In the genomic region with DNA sequence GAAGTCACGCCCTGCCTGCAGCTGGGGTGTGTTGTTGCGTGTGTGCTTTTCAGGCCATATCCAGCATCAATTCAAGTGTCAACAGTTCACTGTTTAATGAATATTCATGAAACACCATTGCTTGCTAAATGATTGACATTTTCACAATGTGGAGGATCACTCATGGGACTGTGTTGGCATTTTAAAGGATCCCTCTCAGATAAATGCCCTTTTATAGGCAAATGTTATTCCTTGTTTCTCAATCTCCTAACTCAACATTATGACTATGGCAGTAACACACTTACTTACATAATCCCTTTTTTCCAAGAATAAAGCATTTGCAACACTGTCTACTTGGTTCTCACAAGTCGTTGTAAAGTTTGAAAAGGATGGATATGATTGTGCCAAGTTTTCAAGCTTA, we compare ENCODE assay signal across 29 cellular contexts.
"Had no signal": no experiment of that assay in that cellular context is flagged by ENCODE, and none has a peak within 500 bp of the region (broad histone marks: within the 10 kb centered on the region; RNA-seq: fewer than 3 reads in every experiment).

No MANE protein-coding gene starts in this region.

- DNase-seq: activated CD4-positive, alpha-beta T cell treated with anti-CD3 and anti-CD28 coated beads for 48 hours; activated CD4-positive, alpha-beta T cell treated with anti-CD3 and anti-CD28 coated beads, Interleukin-2, amount 50 U/mL, for 48 hours; activated CD8-positive, alpha-beta memory T cell treated with anti-CD3 and anti-CD28 coated beads, Interleukin-2, amount 50 U/mL, for 4 hours; activated gamma-delta T cell; activated naive CD4-positive, alpha-beta T cell treated with anti-CD3 and anti-CD28 coated beads, Interleukin-2, amount 10 ng/mL, durations not matched to agents 7 days and 5 days; activated naive CD8-positive, alpha-beta T cell treated with anti-CD3 and anti-CD28 coated beads, Interleukin-2, amount 10 ng/mL, durations not matched to agents 7 days and 5 days; activated T-cell treated with anti-CD3 and anti-CD28 coated beads, Interleukin-2, amount 50 U/mL, for 24 hours; brain microvascular endothelial cell; cortex of kidney; effector memory CD8-positive, alpha-beta T cell; erythroblast; heart left ventricle; hypothalamus; left lung; lower lobe of right lung; mesenchymal stem cell; natural killer cell; right lobe of liver; stimulated activated CD4-positive, alpha-beta T cell treated with anti-CD3 and anti-CD28 coated beads, Interleukin-2, amount 100 ng/mL, for 48 hours; stimulated activated naive CD4-positive, alpha-beta T cell treated with Interleukin-2 at 50 U/mL for 16 hours; T-cell; transverse colon had no signal

- ATAC-seq: activated CD4-positive, CD25-positive, alpha-beta regulatory T cell treated with anti-CD3 and anti-CD28 coated beads, Interleukin-2, amount 50 U/mL, for 24 hours; effector memory CD8-positive, alpha-beta T cell; heart left ventricle; left lung; lower lobe of right lung; natural killer cell; right lobe of liver; T-cell had no signal

- H3K27me3 Mint-ChIP-seq: activated naive CD4-positive, alpha-beta T cell treated with anti-CD3 and anti-CD28 coated beads, Interleukin-2, amount 10 ng/mL, durations not matched to agents 7 days and 5 days; activated naive CD8-positive, alpha-beta T cell treated with anti-CD3 and anti-CD28 coated beads, Interleukin-2, amount 10 ng/mL, durations not matched to agents 7 days and 5 days; activated T-cell treated with anti-CD3 and anti-CD28 coated beads, Interleukin-2, amount 50 U/mL, for 24 hours; effector memory CD8-positive, alpha-beta T cell; T-cell had no signal

- H3K36me3 ChIP-seq: ascending aorta, brain microvascular endothelial cell, heart left ventricle, left lung, lower lobe of right lung, neutrophil, right lobe of liver, transverse colon had no signal

- H3K9me3 ChIP-seq: ascending aorta, left lung, lower lobe of right lung, neutrophil, right lobe of liver had no signal

- H3K4me3 ChIP-seq: ascending aorta, heart left ventricle, left lung, lower lobe of right lung, right lobe of liver, transverse colon had no signal

- H3K27ac ChIP-seq: ascending aorta, brain microvascular endothelial cell, heart left ventricle, left lung, lower lobe of right lung, neutrophil, right lobe of liver, transverse colon, VCaP had no signal

- H3K4me1 ChIP-seq: ascending aorta, left lung, lower lobe of right lung, right lobe of liver, transverse colon had no signal

- H3K27me3 ChIP-seq: ascending aorta, brain microvascular endothelial cell, heart left ventricle, left lung, neutrophil, right lobe of liver, transverse colon had no signal

- H3K4me3 Mint-ChIP-seq: activated naive CD4-positive, alpha-beta T cell treated with anti-CD3 and anti-CD28 coated beads, Interleukin-2, amount 10 ng/mL, durations not matched to agents 7 days and 5 days; activated naive CD8-positive, alpha-beta T cell treated with anti-CD3 and anti-CD28 coated beads, Interleukin-2, amount 10 ng/mL, durations not matched to agents 7 days and 5 days; activated T-cell treated with anti-CD3 and anti-CD28 coated beads, Interleukin-2, amount 50 U/mL, for 24 hours; effector memory CD8-positive, alpha-beta T cell; natural killer cell; T-cell; T-helper 2 cell treated with Interferon-gamma antibody and Interleukin-4, amounts not matched to agents 5 μg/mL and 100 μg/mL, for 36 hours had no signal

- H3K27ac Mint-ChIP-seq: activated naive CD4-positive, alpha-beta T cell treated with anti-CD3 and anti-CD28 coated beads, Interleukin-2, amount 10 ng/mL, durations not matched to agents 7 days and 5 days; activated naive CD8-positive, alpha-beta T cell treated with anti-CD3 and anti-CD28 coated beads, Interleukin-2, amount 10 ng/mL, durations not matched to agents 7 days and 5 days; activated T-cell treated with anti-CD3 and anti-CD28 coated beads, Interleukin-2, amount 50 U/mL, for 24 hours; effector memory CD8-positive, alpha-beta T cell; natural killer cell; T-cell; T-helper 2 cell treated with Interferon-gamma antibody and Interleukin-4, amounts not matched to agents 5 μg/mL and 100 μg/mL, for 36 hours had no signal

- H3K4me1 Mint-ChIP-seq: activated naive CD4-positive, alpha-beta T cell treated with anti-CD3 and anti-CD28 coated beads, Interleukin-2, amount 10 ng/mL, durations not matched to agents 7 days and 5 days; activated naive CD8-positive, alpha-beta T cell treated with anti-CD3 and anti-CD28 coated beads, Interleukin-2, amount 10 ng/mL, durations not matched to agents 7 days and 5 days; natural killer cell; T-cell had no signal

- H3K36me3 Mint-ChIP-seq: activated naive CD4-positive, alpha-beta T cell treated with anti-CD3 and anti-CD28 coated beads, Interleukin-2, amount 10 ng/mL, durations not matched to agents 7 days and 5 days; activated naive CD8-positive, alpha-beta T cell treated with anti-CD3 and anti-CD28 coated beads, Interleukin-2, amount 10 ng/mL, durations not matched to agents 7 days and 5 days; T-cell had no signal

- FAIRE-seq: islet of Langerhans, TTC549 had no signal
